Comparison of ENCODE assay signal across 16 cellular contexts in genomic region chr22:44261164-44261860, GRCh38. TPM values are rescaled to one million over a fixed set of nuclear protein-coding genes. Genes with fewer than 3 reads are reported as not detected.
"Had no signal": no experiment of that assay in that cellular context is flagged by ENCODE, and none has a peak within 500 bp of the region (broad histone marks: within the 10 kb centered on the region; RNA-seq: fewer than 3 reads in every experiment).

No MANE protein-coding gene starts in this region.

- H3K27me3 Mint-ChIP-seq: activated naive CD8-positive, alpha-beta T cell treated with anti-CD3 and anti-CD28 coated beads for 36 hours had no signal

- H3K4me3 ChIP-seq: hepatocyte, right atrium auricular region, SJSA1, spleen had no signal

- H3K4me1 ChIP-seq: SJSA1, spleen had no signal

- H3K27ac Mint-ChIP-seq: activated CD8-positive, alpha-beta T cell treated with anti-CD3 and anti-CD28 coated beads, Interleukin-2, amount 10 ng/mL, durations not matched to agents 7 days and 5 days; activated naive CD8-positive, alpha-beta T cell treated with anti-CD3 and anti-CD28 coated beads for 36 hours had no signal

- H3K9me3 Mint-ChIP-seq: activated naive CD8-positive, alpha-beta T cell treated with anti-CD3 and anti-CD28 coated beads for 36 hours had no signal

- H3K36me3 Mint-ChIP-seq: activated naive CD8-positive, alpha-beta T cell treated with anti-CD3 and anti-CD28 coated beads for 36 hours had no signal

- H3K9me3 ChIP-seq: neutrophil, right atrium auricular region, SJSA1, spleen had no signal

- ATAC-seq: activated CD8-positive, alpha-beta T cell treated with anti-CD3 and anti-CD28 coated beads, Interleukin-2, amount 10 ng/mL, durations not matched to agents 7 days and 5 days had no signal

- DNase-seq: activated CD4-positive, alpha-beta T cell treated with anti-CD3 and anti-CD28 coated beads for 48 hours; activated CD8-positive, alpha-beta T cell treated with anti-CD3 and anti-CD28 coated beads, Interleukin-2, amount 10 ng/mL, durations not matched to agents 7 days and 5 days; activated naive CD8-positive, alpha-beta T cell treated with anti-CD3 and anti-CD28 coated beads for 36 hours; effector CD4-positive, alpha-beta T cell; kidney; mesendoderm; stimulated activated CD4-positive, alpha-beta T cell treated with anti-CD3 and anti-CD28 coated beads, Interleukin-1b, Interleukin-23, amount 100 ng/mL, for 48 hours; stimulated activated naive CD4-positive, alpha-beta T cell; T-helper 9 cell; trophoblast cell had no signal

- H3K27ac ChIP-seq: epithelial cell of prostate, hepatocyte, neutrophil, right atrium auricular region, SJSA1, spleen had no signal

- H3K4me3 Mint-ChIP-seq: activated CD8-positive, alpha-beta T cell treated with anti-CD3 and anti-CD28 coated beads, Interleukin-2, amount 10 ng/mL, durations not matched to agents 7 days and 5 days; activated naive CD8-positive, alpha-beta T cell treated with anti-CD3 and anti-CD28 coated beads for 36 hours had no signal

- H3K36me3 ChIP-seq: neutrophil, right atrium auricular region, SJSA1, spleen had no signal

- H3K27me3 ChIP-seq: hepatocyte, right atrium auricular region, SJSA1 had no signal

- H3K4me2 ChIP-seq: hepatocyte had no signal

- H2AFZ ChIP-seq: hepatocyte had no signal

RNA-seq across cellular contexts. Expression of gene SHISAL1, which starts 51.4 kb away (rescaled TPM):
- total RNA-seq: activated CD8-positive, alpha-beta T cell treated with anti-CD3 and anti-CD28 coated beads, Interleukin-2, amount 10 ng/mL, durations not matched to agents 7 days and 5 days; activated naive CD8-positive, alpha-beta T cell treated with anti-CD3 and anti-CD28 coated beads for 36 hours had no signal
